Comparison of ENCODE assay signal across 9 cellular contexts in the genomic region with DNA sequence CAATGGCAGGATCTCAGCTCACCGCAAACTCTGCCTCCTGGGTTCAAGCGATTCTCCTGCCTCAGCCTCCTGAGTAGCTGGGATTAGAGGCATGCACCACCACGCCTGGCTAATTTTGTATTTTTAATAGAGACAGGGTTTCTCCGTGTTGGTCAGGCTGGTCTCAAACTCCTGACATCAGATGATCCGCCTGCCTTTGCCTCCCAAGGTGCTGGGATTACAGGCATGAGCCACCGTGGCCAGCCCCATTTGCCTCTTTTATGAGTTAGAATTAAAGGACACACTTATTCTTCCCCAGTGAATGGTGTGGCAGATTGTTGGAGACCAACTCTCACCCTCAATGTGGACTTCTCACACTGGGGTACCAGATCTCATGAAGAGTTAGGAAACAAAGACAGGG. TPM values are rescaled to one million over a fixed set of nuclear protein-coding genes. Genes with fewer than 3 reads are reported as not detected.
"Had no signal": no experiment of that assay in that cellular context is flagged by ENCODE, and none has a peak within 500 bp of the region (broad histone marks: within the 10 kb centered on the region; RNA-seq: fewer than 3 reads in every experiment).

No MANE protein-coding gene starts in this region.

RNA-seq across cellular contexts. Expression of gene HOXC5, which starts 9.2 kb away (rescaled TPM):
- total RNA-seq: colonic mucosa, dermis microvascular lymphatic vessel endothelial cell, endodermal cell, heart right ventricle, left cardiac atrium, left ventricle myocardium superior, lower lobe of right lung, lung microvascular endothelial cell, mucosa of descending colon had no signal

RNA-seq across cellular contexts. Expression of gene HOXC4, which starts 11.6 kb away (rescaled TPM):
- total RNA-seq: colonic mucosa, dermis microvascular lymphatic vessel endothelial cell, endodermal cell, left ventricle myocardium superior, lung microvascular endothelial cell had no signal

RNA-seq across cellular contexts. Expression of gene HOXC6, which starts 13.8 kb away (rescaled TPM):
- total RNA-seq: dermis microvascular lymphatic vessel endothelial cell, endodermal cell, lung microvascular endothelial cell had no signal

RNA-seq across cellular contexts. Expression of gene HOXC8, which starts 33.2 kb away (rescaled TPM):
- total RNA-seq: colonic mucosa, dermis microvascular lymphatic vessel endothelial cell, endodermal cell, heart right ventricle, left cardiac atrium, left ventricle myocardium superior, lower lobe of right lung, lung microvascular endothelial cell, mucosa of descending colon had no signal
- polyA plus RNA-seq: heart right ventricle had no signal

RNA-seq across cellular contexts. Expression of gene HOXC9, which starts 42.1 kb away (rescaled TPM):
- total RNA-seq: colonic mucosa, endodermal cell, heart right ventricle, left cardiac atrium, left ventricle myocardium superior, lower lobe of right lung, lung microvascular endothelial cell, mucosa of descending colon had no signal
- polyA plus RNA-seq: heart right ventricle had no signal
